Comparison of ENCODE assay signal across 1 cellular context in genomic region chr21:42653492-42654061, GRCh38.
TF ChIP-seq lines count a peak whose summit lies in the region.

Gene PDE9A, plus strand, starts transcription at chr21:42653621. Its CDS starts 194 bp downstream, at chr21:42653815.

TF ChIP-seq in HCT116, 20 proteins besides CTCF, POLR2A, EP300 and RAD21 (continued from another document):
- TF ChIP-seq ZNF274 (IDR thresholded peaks at IDR 0.05; ENCODE audit: low read depth, low read length) (no peak), EZH2phosphoT487 (IDR thresholded peaks at IDR 0.05; ENCODE audit: borderline replicate concordance) (no peak), MAX (IDR thresholded peaks at IDR 0.05) (no peak), CEBPB (IDR thresholded peaks at IDR 0.05; ENCODE audit: low read depth) (no peak), ATF3 (IDR thresholded peaks at IDR 0.05) (no peak), SRF (IDR thresholded peaks at IDR 0.05; ENCODE audit: low read depth) (no peak), TCF7L2 (IDR thresholded peaks at IDR 0.05; ENCODE audit: borderline replicate concordance, extremely low read depth, insufficient read depth, insufficient read length) (no peak), FOSL1 (IDR thresholded peaks at IDR 0.05; ENCODE audit: low read depth) (no peak), SP1 (IDR thresholded peaks at IDR 0.05; ENCODE audit: low read depth) (no peak)
